ENCODE assay signal across 8 cellular contexts in genomic region chr2:45993476-45993991, GRCh38.
A peak's percentile ranks its signal among the peaks of the same experiment; 100 is the strongest.
DNase-seq lines count a peak whose midpoint lies in the region; ATAC-seq and TF ChIP-seq lines count a peak whose summit lies in the region.

No MANE protein-coding gene starts in this region.

- H2BK12ac ChIP-seq in mesenchymal stem cell (ENCODE audit: low read length in 2 of 2) = peak overlapping the region; percentile 9 to 93

- no peak overlapping the region for H4K8ac ChIP-seq in mesenchymal stem cell (ENCODE audit: low read length)

- no peak overlapping the region for H3K23ac ChIP-seq in mesenchymal stem cell (ENCODE audit: low read length in 2 of 2)

- no peak overlapping the region for H2BK5ac ChIP-seq in mesenchymal stem cell (ENCODE audit: low read depth, low read length, poor library complexity, severe bottlenecking)

- H4K91ac ChIP-seq in mesenchymal stem cell (ENCODE audit: low read length) = no peak overlapping the region

- no peak overlapping the region for H3K4me3 Mint-ChIP-seq in GM23338
- no peak overlapping the region for H3K4me3 Mint-ChIP-seq in activated CD4-positive, alpha-beta memory T cell treated with anti-CD3 and anti-CD28 coated beads for 36 hours
- no peak overlapping the region for H3K4me3 Mint-ChIP-seq in endodermal cell

- H3K4ac ChIP-seq in mesenchymal stem cell (ENCODE audit: low read depth in 1 of 2, low read length in 2 of 2) = no peak overlapping the region

- H3K79me1 ChIP-seq in mesenchymal stem cell (replicated peaks; ENCODE audit: low read length, poor library complexity, severe bottlenecking) = no peaks in the 10 kb centered on the region

- H3K9me3 ChIP-seq in endodermal cell (ENCODE audit: control insufficient read depth, low read length) = no peaks in the 10 kb centered on the region
- H3K9me3 ChIP-seq in mesenchymal stem cell (ENCODE audit: control insufficient read depth, low read length) = no peaks in the 10 kb centered on the region

- intact Hi-C loops in activated CD4-positive, alpha-beta memory T cell treated with anti-CD3 and anti-CD28 coated beads for 36 hours (cut with micrococcal nuclease) = loop anchor here (1.0 to 10.0 kb wide), 3 partner anchors 372 to 661 kb away; no protein-coding TSS in a partner anchor

- WGBS in endodermal cell (ENCODE audit: insufficient coverage in 1 of 2, insufficient read length in 1 of 2), 2 experiments = 48 to 77% methylated on average over 3 to 6 of the region's 6 CpGs
- 73% methylated on average over 6 of the region's 6 CpGs for WGBS in mesenchymal stem cell

- no peaks in the 10 kb centered on the region for H3K9me2 ChIP-seq in GM23338 (ENCODE audit: insufficient read depth)

- DNase-seq in AG09319 (ENCODE audit: extremely low read depth, low read depth) (peak; percentile 66), GM23338 (ENCODE audit: low spot score) (peak; percentile 94), NCI-H748 (lab: John Stamatoyannopoulos, UW; ENCODE audit: unreplicated experiment) (peak; percentile 47), endodermal cell (peak; percentile 89), mesenchymal stem cell (peak; percentile 76)
- DNase-seq in activated CD4-positive, alpha-beta memory T cell treated with anti-CD3 and anti-CD28 coated beads for 36 hours = peak; percentile 66
- peak; percentile 67 for DNase-seq in stimulated activated CD8-positive, alpha-beta memory T cell treated with anti-CD3 and anti-CD28 coated beads, Interleukin-4, amount 100 ng/mL, for 48 hours

- H3K79me2 ChIP-seq in GM23338 (replicated peaks; ENCODE audit: insufficient read depth) = no peaks in the 10 kb centered on the region

- H2AFZ ChIP-seq in GM23338 = no peak overlapping the region
- no peak overlapping the region for H2AFZ ChIP-seq in mesenchymal stem cell (ENCODE audit: low read depth, low read length)

- H3K27me3 Mint-ChIP-seq in GM23338 (ENCODE audit: insufficient read depth, low read depth, poor library complexity) = no peaks in the 10 kb centered on the region
- H3K27me3 Mint-ChIP-seq in activated CD4-positive, alpha-beta memory T cell treated with anti-CD3 and anti-CD28 coated beads for 36 hours = no peaks in the 10 kb centered on the region
- H3K27me3 Mint-ChIP-seq in endodermal cell (ENCODE audit: insufficient read depth) = no peaks in the 10 kb centered on the region

- H3K9me3 Mint-ChIP-seq in GM23338 = no peaks in the 10 kb centered on the region
- no peaks in the 10 kb centered on the region for H3K9me3 Mint-ChIP-seq in activated CD4-positive, alpha-beta memory T cell treated with anti-CD3 and anti-CD28 coated beads for 36 hours
- no peaks in the 10 kb centered on the region for H3K9me3 Mint-ChIP-seq in endodermal cell

- POLR2A ChIA-PET in activated CD4-positive, alpha-beta memory T cell treated with anti-CD3 and anti-CD28 coated beads for 36 hours (lab: Charles Lee) = no interaction called here

- peak overlapping the region; percentile 35 for H2AK5ac ChIP-seq in mesenchymal stem cell (ENCODE audit: low read length, severe bottlenecking)

- H3K36me3 ChIP-seq in GM23338 (ENCODE audit: insufficient read depth) (no peaks in the 10 kb centered on the region), endodermal cell (ENCODE audit: control insufficient read depth, insufficient read depth, low read length) (no peaks in the 10 kb centered on the region), mesenchymal stem cell (ENCODE audit: control insufficient read depth in 1 of 2, insufficient read depth in 2 of 2, low read depth in 1 of 2, low read length in 2 of 2) (peaks cover 0 to 18% of the 10 kb centered on the region in 2 experiments)

- H3K27me3 ChIP-seq in GM23338 (ENCODE audit: insufficient read depth) (no peaks in the 10 kb centered on the region), endodermal cell (ENCODE audit: control insufficient read depth, insufficient read depth, low read length, poor library complexity, severe bottlenecking) (no peaks in the 10 kb centered on the region), mesenchymal stem cell (ENCODE audit: control insufficient read depth in 1 of 2, insufficient read depth in 1 of 2, low read length in 2 of 2) (no peaks in the 10 kb centered on the region)

- no peaks in the 10 kb centered on the region for H3F3A ChIP-seq in GM23338 (replicated peaks; ENCODE audit: low read depth)

- no peak overlapping the region for H3K4me2 ChIP-seq in GM23338
- no peak overlapping the region for H3K4me2 ChIP-seq in mesenchymal stem cell (ENCODE audit: low read length, poor library complexity, severe bottlenecking)

- H2BK120ac ChIP-seq in mesenchymal stem cell (ENCODE audit: low read depth, low read length) = no peak overlapping the region

- no peak overlapping the region for H2BK15ac ChIP-seq in mesenchymal stem cell (ENCODE audit: low read depth, poor library complexity, severe bottlenecking)

- H3K9ac ChIP-seq in endodermal cell (ENCODE audit: extremely low read depth, low read length, poor library complexity, severe bottlenecking) = no peak overlapping the region
- H3K9ac ChIP-seq in mesenchymal stem cell (ENCODE audit: low read length) = no peak overlapping the region

- no peak overlapping the region for H3K14ac ChIP-seq in mesenchymal stem cell (ENCODE audit: low read length in 2 of 2)

- no peaks in the 10 kb centered on the region for H3K4me1 ChIP-seq in GM23338 (ENCODE audit: insufficient read depth)
- no peaks in the 10 kb centered on the region for H3K4me1 ChIP-seq in endodermal cell (ENCODE audit: control insufficient read depth, insufficient read depth, low read length)
- H3K4me1 ChIP-seq in mesenchymal stem cell (ENCODE audit: control insufficient read depth, insufficient read depth, low read depth, low read length) = peaks cover 2% of the 10 kb centered on the region

- peak overlapping the region; percentile 25; the same call in 1 of the 2 replicates for H3K27ac Mint-ChIP-seq in GM23338
- H3K27ac Mint-ChIP-seq in activated CD4-positive, alpha-beta memory T cell treated with anti-CD3 and anti-CD28 coated beads for 36 hours = no peak overlapping the region
- no peak overlapping the region for H3K27ac Mint-ChIP-seq in endodermal cell

- H3K36me3 Mint-ChIP-seq in GM23338 (ENCODE audit: low read depth) (no peaks in the 10 kb centered on the region), endodermal cell (ENCODE audit: low read depth) (no peaks in the 10 kb centered on the region)
- H3K36me3 Mint-ChIP-seq in activated CD4-positive, alpha-beta memory T cell treated with anti-CD3 and anti-CD28 coated beads for 36 hours = no peaks in the 10 kb centered on the region

- H3K4me3 ChIP-seq in GM23338 (no peak overlapping the region), endodermal cell (ENCODE audit: low read length) (no peak overlapping the region), mesenchymal stem cell (ENCODE audit: insufficient read depth in 1 of 2, low read depth in 1 of 2, low read length in 2 of 2) (no peak overlapping the region)

- H3K4me1 Mint-ChIP-seq in GM23338 (peaks cover 13% of the 10 kb centered on the region; the same call in 2 of the 3 replicates), endodermal cell (peaks cover 2% of the 10 kb centered on the region)
- H3K4me1 Mint-ChIP-seq in activated CD4-positive, alpha-beta memory T cell treated with anti-CD3 and anti-CD28 coated beads for 36 hours (ENCODE audit: low read depth) = peaks cover 5% of the 10 kb centered on the region

- TF ChIP-seq CTCF in AG09319 (IDR thresholded peaks at IDR 0.05; ENCODE audit: low read depth, low read length) = peak; percentile 83
- TF ChIP-seq CTCF in GM23338 (conservative IDR thresholded peaks at IDR 0.05; ENCODE audit: low read depth in 2 of 2) = peak; percentile 83 to 94
- TF ChIP-seq CTCF in endodermal cell (conservative IDR thresholded peaks at IDR 0.05) = peak; percentile 94

- H4K20me1 ChIP-seq in GM23338 (replicated peaks; ENCODE audit: insufficient read depth) = no peaks in the 10 kb centered on the region

- no peak overlapping the region for H3K27ac ChIP-seq in GM23338 (ENCODE audit: low read depth)
- no peak overlapping the region for H3K27ac ChIP-seq in endodermal cell (ENCODE audit: low read depth, low read length)
- no peak overlapping the region for H3K27ac ChIP-seq in mesenchymal stem cell (ENCODE audit: low read length, poor library complexity, severe bottlenecking)

- H3K18ac ChIP-seq in mesenchymal stem cell (ENCODE audit: low read depth in 1 of 2, low read length in 2 of 2) = peak overlapping the region in 1 of 2 experiments; percentile 78

- ATAC-seq in GM23338 (peak; percentile 89), HG02610 (IDR thresholded peaks at IDR 0.05; ENCODE audit: unreplicated experiment) (no peak)

- CTCF ChIA-PET in activated CD4-positive, alpha-beta memory T cell treated with anti-CD3 and anti-CD28 coated beads for 36 hours (lab: Charles Lee) = interaction anchor here (0.6 to 3.1 kb wide), 23 partner anchors 9 to 657 kb away, joined by 3 to 25 read pairs (median 5); no protein-coding TSS in a partner anchor

TF ChIP-seq in GM23338, 12 proteins besides CTCF, POLR2A, EP300 and RAD21 (continues in another document):
- TF ChIP-seq CREB1 (CRISPR knock-in tag; IDR thresholded peaks at IDR 0.05; ENCODE audit: low read depth) = no peak
